24 cellular contexts compared by ENCODE assay signal in genomic region chr5:57470339-57470738, GRCh38. TPM values are rescaled to one million over a fixed set of nuclear protein-coding genes. Genes with fewer than 3 reads are reported as not detected.
"Had no signal": no experiment of that assay in that cellular context is flagged by ENCODE, and none has a peak within 500 bp of the region (broad histone marks: within the 10 kb centered on the region; RNA-seq: fewer than 3 reads in every experiment).

No MANE protein-coding gene starts in this region.

- H3K4me1 ChIP-seq: SJSA1 had no signal

- ATAC-seq: HepG2 had no signal

- H3K36me3 ChIP-seq: MG63, SJSA1 had no signal

- H3K27me3 ChIP-seq: MG63, SJSA1 had no signal

- H3K4me3 ChIP-seq: MG63, SJSA1, SK-N-MC had no signal

- H3K27ac ChIP-seq: SJSA1, SK-N-MC had no signal

- H3K9me3 ChIP-seq: MG63, SJSA1 had no signal

- DNase-seq: IMR-90, Karpas-422, KG1, MG63, NCI-H1092, NCI-H1105 treated with DMSO at 0.1 percent for 48 hours, NCI-H1417 treated with DMSO at 0.1 percent for 48 hours, NCI-H146, NCI-H1694 treated with DMSO at 0.1 percent for 48 hours, NCI-H1930, NCI-H2081, NCI-H2107, NCI-H2227 treated with DMSO at 0.1 percent for 48 hours, NCI-H524, NCI-H526 treated with DMSO at 0.1 percent for 48 hours, NCI-H774, Right ventricle myocardium superior, RPMI8226, SIG-M5, T-helper 1 cell had no signal

RNA-seq across cellular contexts. Expression of gene ACTBL2, which starts 12.3 kb away (rescaled TPM):
- total RNA-seq: HepG2, NCI-H460, Right ventricle myocardium superior, SJSA1 had no signal
- polyA plus RNA-seq: HepG2 had no signal
